22 cellular contexts compared by ENCODE assay signal in the genomic region with DNA sequence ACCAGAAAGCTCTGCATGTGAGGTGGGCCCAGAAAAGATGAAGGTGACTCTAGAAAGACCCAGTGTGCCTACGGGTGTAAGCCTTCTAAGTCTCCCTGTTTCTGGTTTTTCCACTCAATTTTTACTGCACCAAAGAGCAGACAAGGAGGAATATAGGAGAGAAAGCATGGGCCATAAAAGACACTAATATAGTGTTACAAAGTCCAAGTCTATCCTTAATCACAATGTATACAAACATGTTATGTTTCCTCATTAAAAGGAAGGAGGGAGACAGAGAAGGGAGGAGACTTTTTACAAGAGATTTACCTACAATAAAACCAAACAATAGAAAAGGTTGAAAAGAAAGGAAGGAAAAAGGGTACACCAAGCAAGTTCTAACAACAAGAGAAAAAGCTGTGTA. TPM values are rescaled to one million over a fixed set of nuclear protein-coding genes. Genes with fewer than 3 reads are reported as not detected.
DNase-seq lines count a peak whose midpoint lies in the region; ATAC-seq, FAIRE-seq and TF ChIP-seq lines count a peak whose summit lies in the region.
"Had no signal": no experiment of that assay in that cellular context is flagged by ENCODE, and none has a peak within 500 bp of the region (broad histone marks: within the 10 kb centered on the region; RNA-seq: fewer than 3 reads in every experiment).

No MANE protein-coding gene starts in this region.

- H3K4me2 ChIP-seq in PC-3 (ENCODE audit: low read length): no peak overlapping the region
- H3K4me2 ChIP-seq: A549; BLaER1 treated with 17β-estradiol and CSF1 and Interleukin-3, amounts not matched to agents 10 nM and 100 nM had no signal

- no peaks in the 10 kb centered on the region for H4K20me1 ChIP-seq in PC-3 (ENCODE audit: low read length)
- H4K20me1 ChIP-seq: BLaER1 treated with 17β-estradiol and CSF1 and Interleukin-3, amounts not matched to agents 10 nM and 100 nM had no signal

- WGBS in small intestine, 3 donors: 11 to 43% (median 22%) methylated on average over 1 of the region's 1 CpG

- H3K36me3 ChIP-seq in PC-3 (ENCODE audit: low read depth, low read length) (no peaks in the 10 kb centered on the region), small intestine (ENCODE audit: control insufficient read depth in 2 of 2, insufficient read depth in 2 of 2, low read length in 2 of 2) (no peaks in the 10 kb centered on the region)
- H3K36me3 ChIP-seq: BE2C; BLaER1 treated with 17β-estradiol and CSF1 and Interleukin-3, amounts not matched to agents 10 nM and 100 nM; HAP-1 had no signal

- no peak overlapping the region for H3K9ac ChIP-seq in PC-3 (ENCODE audit: low read length)
- H3K9ac ChIP-seq: BLaER1 treated with 17β-estradiol and CSF1 and Interleukin-3, amounts not matched to agents 10 nM and 100 nM had no signal

- H3K27me3 ChIP-seq in PC-3 (ENCODE audit: low read length): peaks cover 6% of the 10 kb centered on the region; the same call in 1 of the 2 replicates
- H3K27me3 ChIP-seq in small intestine (ENCODE audit: control insufficient read depth in 2 of 2, insufficient read depth in 2 of 2, low read length in 2 of 2): peaks cover 0 to 4% of the 10 kb centered on the region in 2 donors
- H3K27me3 ChIP-seq: BE2C; BLaER1 treated with 17β-estradiol and CSF1 and Interleukin-3, amounts not matched to agents 10 nM and 100 nM had no signal

- H3K9me2 ChIP-seq in PC-3 (replicated peaks; ENCODE audit: low read length): no peaks in the 10 kb centered on the region

- DNase-seq in PC-3 (no peak), left colon (no peak), small intestine (peak; percentile 22), DMS 273 (lab: John Stamatoyannopoulos, UW; ENCODE audit: unreplicated experiment) (no peak), medulla oblongata (ENCODE audit: extremely low spot score) (no peak)
- DNase-seq in stimulated activated CD4-positive, alpha-beta T cell treated with anti-CD3 and anti-CD28 coated beads, Interleukin-1b, Interleukin-23, amount 100 ng/mL, for 48 hours: no peak
- DNase-seq: 8988T; ACHN; AML-193; BE2C; CD4-positive, alpha-beta T cell; CD8-positive, alpha-beta memory T cell; DMS153; DND-41; GOT3; HFFc6 had no signal

- no peak overlapping the region for H2AFZ ChIP-seq in PC-3 (ENCODE audit: low read length)

- no TSS peak for BruUV-seq in PC-3 (replicated peaks; lab: Mats Ljungman, UMichigan)

- H3K4me3 ChIP-seq in PC-3 (ENCODE audit: low read length) (no peak overlapping the region), small intestine (ENCODE audit: low read depth in 1 of 2, low read length in 2 of 2) (no peak overlapping the region)
- H3K4me3 ChIP-seq: A549; BLaER1 treated with 17β-estradiol and CSF1 and Interleukin-3, amounts not matched to agents 10 nM and 100 nM; HAP-1 had no signal

- ATAC-seq in PC-3 (peak; percentile 49; the same call in 1 of the 2 replicates), left colon (peak; percentile 96)
- ATAC-seq: A549 had no signal

- intact Hi-C loops in PC-3 (cut with micrococcal nuclease): loop anchor here (5.0 to 10.0 kb wide), 2 partner anchors 209 to 454 kb away; no protein-coding TSS in a partner anchor
- intact Hi-C loops in left colon (cut with DNase I, micrococcal nuclease): loop anchor here (5.0 to 10.0 kb wide), 2 partner anchors 381 to 384 kb away; no protein-coding TSS in a partner anchor

- H3K27ac ChIP-seq in PC-3 (ENCODE audit: low read length) (no peak overlapping the region), small intestine (ENCODE audit: low read depth in 1 of 2, low read length in 1 of 2) (no peak overlapping the region)
- H3K27ac ChIP-seq: A549; BLaER1 treated with 17β-estradiol and CSF1 and Interleukin-3, amounts not matched to agents 10 nM and 100 nM had no signal

- FAIRE-seq in small intestine (lab: Jason Lieb, UNC): no peak
- FAIRE-seq: A549, G401.6, GM12892, H54 had no signal

- no peak for TF ChIP-seq CTCF in PC-3 (conservative IDR thresholded peaks at IDR 0.05; ENCODE audit: low read depth, low read length)

- H3K9me3 ChIP-seq in PC-3 (ENCODE audit: low read length): no peaks in the 10 kb centered on the region
- no peaks in the 10 kb centered on the region for H3K9me3 ChIP-seq in small intestine (ENCODE audit: control insufficient read depth, low read depth)
- H3K9me3 ChIP-seq: BE2C; BLaER1 treated with 17β-estradiol and CSF1 and Interleukin-3, amounts not matched to agents 10 nM and 100 nM had no signal

- H3K79me2 ChIP-seq in PC-3 (ENCODE audit: low read length): no peaks in the 10 kb centered on the region

- POLR2A ChIA-PET in PC-3 (lab: Charles Lee; ENCODE audit: unreplicated experiment): no interaction called here

- CTCF ChIA-PET in PC-3 (lab: Charles Lee): interaction anchor here (0.5 kb wide), 1 partner anchor 92 kb away, joined by 3 read pairs; no protein-coding TSS in a partner anchor

- no peaks in the 10 kb centered on the region for H3F3A ChIP-seq in PC-3 (ENCODE audit: low read length, unreplicated experiment)

- no peaks in the 10 kb centered on the region for H3K4me1 ChIP-seq in PC-3 (ENCODE audit: insufficient read depth, low read length)
- H3K4me1 ChIP-seq in small intestine (ENCODE audit: control insufficient read depth in 2 of 2, insufficient read depth in 1 of 2, low read depth in 1 of 2, low read length in 1 of 2): no peaks in the 10 kb centered on the region
- H3K4me1 ChIP-seq: A549; BE2C; BLaER1 treated with 17β-estradiol and CSF1 and Interleukin-3, amounts not matched to agents 10 nM and 100 nM; HAP-1 had no signal

RNA-seq across cellular contexts. Expression of gene ZKSCAN7, which starts 24.0 kb away (rescaled TPM):
- total RNA-seq in PC-3 (2014; rRNA removed): not detected in 2 replicates
- total RNA-seq in left colon: 1 to 10 TPM; 1.1 TPM
- 1 to 10 TPM in 1 of 3 donors, under 1 TPM in 2; 0.22 to 1.7 (median 0.54) TPM for polyA plus RNA-seq in small intestine
- polyA plus RNA-seq: A549 had no signal

RNA-seq across cellular contexts. Expression of gene ZNF445, which starts 53.5 kb away (rescaled TPM):
- total RNA-seq in PC-3 (2014; rRNA removed): 7.7 and 8.2 TPM in 2 replicates
- total RNA-seq in left colon: 10 to 100 TPM; 13.4 to 14.7 TPM
- polyA plus RNA-seq in small intestine: 1 to 10 TPM in 2 of 3 donors, under 1 TPM in 1; 0.89 to 4.3 (median 1.1) TPM

RNA-seq across cellular contexts. Expression of gene ZNF660, which starts 53.8 kb away (rescaled TPM):
- total RNA-seq in PC-3 (2014; rRNA removed) (not detected in 2 replicates), left colon (1 to 10 TPM; 1.2 to 1.5 TPM)
- polyA plus RNA-seq in small intestine: under 1 TPM in 2 of 3 donors, not detected in 1; 0.27 to 0.51 TPM
- polyA plus RNA-seq: A549 had no signal
